ENCODE assay signal across 8 cellular contexts in genomic region chr3:12556723-12557471, GRCh38. TPM values are rescaled to one million over a fixed set of nuclear protein-coding genes. Genes with fewer than 3 reads are reported as not detected.
DNase-seq lines count a peak whose midpoint lies in the region; ATAC-seq and TF ChIP-seq lines count a peak whose summit lies in the region.

Gene MKRN2, plus strand, starts transcription at chr3:12557087. Its CDS starts 64 bp downstream, at chr3:12557151.

- no peaks in the 10 kb centered on the region for H3K9me3 Mint-ChIP-seq in activated T-cell treated with anti-CD3 and anti-CD28 coated beads, Interleukin-2, amount 50 U/mL, for 24 hours

- ATAC-seq in GM21390 (IDR thresholded peaks at IDR 0.05; ENCODE audit: unreplicated experiment) = peak; percentile 77

- peak; percentile 94 for DNase-seq in DMS 273 (lab: John Stamatoyannopoulos, UW; ENCODE audit: unreplicated experiment)
- peak; percentile 94 for DNase-seq in activated T-cell treated with anti-CD3 and anti-CD28 coated beads, Interleukin-2, amount 50 U/mL, for 24 hours
- DNase-seq in stimulated activated CD8-positive, alpha-beta memory T cell treated with anti-CD3 and anti-CD28 coated beads, Interleukin-7, amount 100 ng/mL, for 24 hours (ENCODE audit: low read depth) = peak; percentile 69

- peaks cover 60% of the 10 kb centered on the region for H3K4me1 Mint-ChIP-seq in activated T-cell treated with anti-CD3 and anti-CD28 coated beads, Interleukin-2, amount 50 U/mL, for 24 hours (ENCODE audit: low read depth)

- no peaks in the 10 kb centered on the region for H3K36me3 ChIP-seq in HUES48 (ENCODE audit: control insufficient read depth, insufficient read depth, low read length)
- H3K36me3 ChIP-seq in esophagus (ENCODE audit: control insufficient read depth in 2 of 2, insufficient read depth in 2 of 2, low read length in 1 of 2) = no peaks in the 10 kb centered on the region
- no peaks in the 10 kb centered on the region for H3K36me3 ChIP-seq in muscle layer of colon (ENCODE audit: insufficient read depth, low read length)

- H3K27ac Mint-ChIP-seq in activated T-cell treated with anti-CD3 and anti-CD28 coated beads, Interleukin-2, amount 50 U/mL, for 24 hours = peak within 1 kb of the TSS; percentile 95

- H3K9ac ChIP-seq in HUES48 (ENCODE audit: low read depth, low read length) (peak within 1 kb of the TSS; percentile 92), muscle layer of colon (ENCODE audit: low read length) (peak within 1 kb of the TSS; percentile 85)

- H3K4me3 ChIP-seq in HUES48 (ENCODE audit: low read depth, low read length) (peak within 1 kb of the TSS; percentile 97), esophagus (ENCODE audit: low read depth in 1 of 2, low read length in 2 of 2) (peak within 1 kb of the TSS; percentile 81 to 92), muscle layer of colon (ENCODE audit: low read depth in 1 of 2, low read length in 2 of 2) (peak within 1 kb of the TSS; percentile 93)

- H3K36me3 Mint-ChIP-seq in activated T-cell treated with anti-CD3 and anti-CD28 coated beads, Interleukin-2, amount 50 U/mL, for 24 hours (ENCODE audit: low read depth) = peaks cover 9% of the 10 kb centered on the region

- 0% methylated on average over 75 of the region's 75 CpGs for WGBS in esophagus, 2 donors

- H3K27me3 ChIP-seq in HUES48 (ENCODE audit: control insufficient read depth, insufficient read depth, low read length) (no peaks in the 10 kb centered on the region), esophagus (ENCODE audit: control insufficient read depth in 1 of 2, insufficient read depth in 2 of 2, low read length in 2 of 2) (no peaks in the 10 kb centered on the region), muscle layer of colon (ENCODE audit: control insufficient read depth in 1 of 2, insufficient read depth in 2 of 2, low read length in 2 of 2) (peaks cover 0 to 5% of the 10 kb centered on the region in 2 donors)

- H3K4me1 ChIP-seq in HUES48 (ENCODE audit: control insufficient read depth, insufficient read depth, low read length) (peaks cover 27% of the 10 kb centered on the region), esophagus (ENCODE audit: control insufficient read depth in 2 of 2, insufficient read depth in 2 of 2, low read length in 1 of 2) (peaks cover 2 to 6% of the 10 kb centered on the region in 2 donors), muscle layer of colon (ENCODE audit: insufficient read depth, low read length) (peaks cover 21% of the 10 kb centered on the region)

- peak within 1 kb of the TSS; percentile 98 for H3K27ac ChIP-seq in HUES48 (ENCODE audit: low read depth, low read length)
- peak within 1 kb of the TSS; percentile 92 to 99 for H3K27ac ChIP-seq in esophagus (ENCODE audit: low read depth in 2 of 2, low read length in 1 of 2)
- H3K27ac ChIP-seq in muscle layer of colon (ENCODE audit: low read depth, low read length) = peak within 1 kb of the TSS; percentile 97

- H3K27me3 Mint-ChIP-seq in activated T-cell treated with anti-CD3 and anti-CD28 coated beads, Interleukin-2, amount 50 U/mL, for 24 hours = peaks cover 29% of the 10 kb centered on the region

- H3K9me3 ChIP-seq in HUES48 (ENCODE audit: control insufficient read depth, insufficient read depth, low read length) = no peaks in the 10 kb centered on the region
- H3K9me3 ChIP-seq in esophagus (ENCODE audit: control insufficient read depth in 2 of 2, insufficient read depth in 1 of 2, low read depth in 1 of 2, low read length in 1 of 2) = no peaks in the 10 kb centered on the region
- H3K9me3 ChIP-seq in muscle layer of colon (ENCODE audit: low read length) = no peaks in the 10 kb centered on the region

- H3K4me3 Mint-ChIP-seq in activated T-cell treated with anti-CD3 and anti-CD28 coated beads, Interleukin-2, amount 50 U/mL, for 24 hours = peak within 1 kb of the TSS; percentile 95

TF ChIP-seq in PFSK-1, 5 proteins besides CTCF, POLR2A, EP300 and RAD21:
- TF ChIP-seq TAF1 (IDR thresholded peaks at IDR 0.05; ENCODE audit: borderline replicate concordance, insufficient read depth, low read length) (peak; percentile 84), SIN3A (IDR thresholded peaks at IDR 0.05; ENCODE audit: borderline replicate concordance, insufficient read depth, low read length) (no peak), POLR2AphosphoS5 (IDR thresholded peaks at IDR 0.05; ENCODE audit: low read depth, low read length) (peak; percentile 93), FOXP2 (optimal IDR thresholded peaks at IDR 0.05; ENCODE audit: borderline replicate concordance, extremely low read depth, extremely low read length, insufficient read depth) (peak; percentile 79), REST (IDR thresholded peaks at IDR 0.05; ENCODE audit: insufficient read depth in 1 of 2, low read depth in 2 of 2, low read length in 2 of 2) (peak in 1 of 2 experiments; percentile 52; a peak in 2 of 4 replicates)
TF ChIP-seq in PFSK-1: peak in this region for 4.

RNA-seq across cellular contexts. Expression of gene MKRN2, which starts in this region (rescaled TPM):
- polyA plus RNA-seq in PFSK-1 (2012; ENCODE audit: insufficient read length, low read depth) = 30.2 TPM
- polyA plus RNA-seq in esophagus = 10 to 100 TPM; 17.1 to 17.6 TPM

Comparison
In these comparisons a context has a peak if more than half of its experiments do, and no peak if none do; other contexts are left out.
1. Peak in every context shown above with its lines: DNase-seq, ATAC-seq, H3K4me3 ChIP-seq and H3K27ac ChIP-seq.